In genomic region chr1:20402585-20403422, GRCh38 we compare ENCODE assay signal across 27 cellular contexts.
DNase-seq lines count a peak whose midpoint lies in the region; ATAC-seq and TF ChIP-seq lines count a peak whose summit lies in the region.
"Had no signal": no experiment of that assay in that cellular context is flagged by ENCODE, and none has a peak within 500 bp of the region (broad histone marks: within the 10 kb centered on the region; RNA-seq: fewer than 3 reads in every experiment).

No MANE protein-coding gene starts in this region.

- H3K9me3 ChIP-seq in hepatocyte (ENCODE audit: low read depth) (no peaks in the 10 kb centered on the region), Karpas-422 (ENCODE audit: low read length) (no peaks in the 10 kb centered on the region)
- H3K9me3 ChIP-seq: esophagus muscularis mucosa, prostate gland, tibial nerve had no signal

- H3K27me3 Mint-ChIP-seq in activated CD8-positive, alpha-beta memory T cell treated with anti-CD3 and anti-CD28 coated beads, Interleukin-2, amount 10 ng/mL, durations not matched to agents 7 days and 5 days, result peaks cover 66% of the 10 kb centered on the region
- H3K27me3 Mint-ChIP-seq in stimulated activated memory B cell treated with anti-CD40 and anti-IgM and Interleukin-4, amounts not matched to agents 10 μg/mL and 1 μg/mL and 100 μg/mL, for 72 hours, result no peaks in the 10 kb centered on the region

- 41% methylated on average over 13 of the region's 13 CpGs for WGBS in hepatocyte (ENCODE audit: low lambda C conversion rate, missing lambda C conversion rate)

- H3K27ac ChIP-seq in hepatocyte (no peak overlapping the region), Karpas-422 (ENCODE audit: low read length) (no peak overlapping the region)
- H3K27ac ChIP-seq: cardiac muscle cell, esophagus muscularis mucosa, prostate gland, tibial nerve, VCaP had no signal

- TF ChIP-seq CTCF in hepatocyte (IDR thresholded peaks at IDR 0.05; ENCODE audit: poor library complexity), result no peak

- DNase-seq in activated CD8-positive, alpha-beta memory T cell treated with anti-CD3 and anti-CD28 coated beads, Interleukin-2, amount 10 ng/mL, durations not matched to agents 7 days and 5 days, result peak; percentile 15
- no peak for DNase-seq in activated CD8-positive, alpha-beta memory T cell treated with anti-CD3 and anti-CD28 coated beads, Interleukin-2, amount 50 U/mL, for 48 hours
- DNase-seq in NCI-H510A treated with DMSO at 0.1 percent for 48 hours (lab: John Stamatoyannopoulos, UW) (peak; percentile 31), hepatocyte (ENCODE audit: low spot score) (peak; percentile 42), amniotic stem cell (lab: John Stamatoyannopoulos, UW) (no peak), Karpas-422 (no peak)
- DNase-seq: activated CD4-positive, alpha-beta T cell treated with anti-CD3 and anti-CD28 coated beads for 48 hours; activated T-cell treated with anti-CD3 and anti-CD28 coated beads, Interleukin-2, amount 50 U/mL, for 48 hours; C1 segment of cervical spinal cord; cortex of kidney; foreskin fibroblast; GOT3; kidney; naive thymus-derived CD8-positive, alpha-beta T cell; NCI-H1694 treated with DMSO at 0.1 percent for 48 hours; NCI-H2171 treated with DMSO at 0.1 percent for 48 hours; NCI-H774; SIG-M5; SW 1271 had no signal

- no peaks in the 10 kb centered on the region for H3K9me3 Mint-ChIP-seq in activated CD8-positive, alpha-beta memory T cell treated with anti-CD3 and anti-CD28 coated beads, Interleukin-2, amount 10 ng/mL, durations not matched to agents 7 days and 5 days (ENCODE audit: low read depth)
- H3K9me3 Mint-ChIP-seq in stimulated activated memory B cell treated with anti-CD40 and anti-IgM and Interleukin-4, amounts not matched to agents 10 μg/mL and 1 μg/mL and 100 μg/mL, for 72 hours, result no peaks in the 10 kb centered on the region

- H3K36me3 ChIP-seq in hepatocyte (replicated peaks; ENCODE audit: insufficient read depth, low read depth) (no peaks in the 10 kb centered on the region), Karpas-422 (ENCODE audit: insufficient read depth, low read length) (no peaks in the 10 kb centered on the region)
- H3K36me3 ChIP-seq: cardiac muscle cell, esophagus muscularis mucosa, prostate gland, tibial nerve had no signal

- H2AFZ ChIP-seq in hepatocyte (no peak overlapping the region), Karpas-422 (ENCODE audit: low read length) (no peak overlapping the region)

- H3K4me2 ChIP-seq in hepatocyte (no peak overlapping the region), Karpas-422 (ENCODE audit: low read depth, low read length, poor library complexity, severe bottlenecking) (no peak overlapping the region)

- H3K79me2 ChIP-seq in hepatocyte (no peaks in the 10 kb centered on the region), Karpas-422 (ENCODE audit: low read length) (no peaks in the 10 kb centered on the region)

- no peaks in the 10 kb centered on the region for H3K4me1 ChIP-seq in hepatocyte (ENCODE audit: insufficient read depth)
- H3K4me1 ChIP-seq in Karpas-422 (ENCODE audit: low read length), result peaks cover 48% of the 10 kb centered on the region
- H3K4me1 ChIP-seq: esophagus muscularis mucosa, prostate gland had no signal

- CTCF ChIA-PET in activated CD8-positive, alpha-beta memory T cell treated with anti-CD3 and anti-CD28 coated beads, Interleukin-2, amount 10 ng/mL, durations not matched to agents 7 days and 5 days (lab: Charles Lee), result no interaction called here

- no peaks in the 10 kb centered on the region for H4K20me1 ChIP-seq in hepatocyte (ENCODE audit: insufficient read depth, poor library complexity, severe bottlenecking)
- H4K20me1 ChIP-seq in Karpas-422 (ENCODE audit: insufficient read depth, low read depth, low read length), result no peaks in the 10 kb centered on the region

- peaks cover 68% of the 10 kb centered on the region for H3K27me3 ChIP-seq in hepatocyte
- H3K27me3 ChIP-seq in Karpas-422 (ENCODE audit: low read length), result no peaks in the 10 kb centered on the region

- no peak overlapping the region for H3K9ac ChIP-seq in Karpas-422 (ENCODE audit: low read length)

- ATAC-seq in activated CD8-positive, alpha-beta memory T cell treated with anti-CD3 and anti-CD28 coated beads, Interleukin-2, amount 10 ng/mL, durations not matched to agents 7 days and 5 days, result no peak
- ATAC-seq in stimulated activated memory B cell treated with anti-CD40 and anti-IgM and Interleukin-4, amounts not matched to agents 10 μg/mL and 1 μg/mL and 100 μg/mL, for 72 hours, result no peak
- ATAC-seq in HG02588 (IDR thresholded peaks at IDR 0.05; ENCODE audit: unreplicated experiment), result no peak
- ATAC-seq: naive thymus-derived CD8-positive, alpha-beta T cell; sciatic nerve had no signal

- H3K27ac Mint-ChIP-seq in activated CD8-positive, alpha-beta memory T cell treated with anti-CD3 and anti-CD28 coated beads, Interleukin-2, amount 10 ng/mL, durations not matched to agents 7 days and 5 days, result no peak overlapping the region
- H3K27ac Mint-ChIP-seq in stimulated activated memory B cell treated with anti-CD40 and anti-IgM and Interleukin-4, amounts not matched to agents 10 μg/mL and 1 μg/mL and 100 μg/mL, for 72 hours, result peak overlapping the region; percentile 46
- H3K27ac Mint-ChIP-seq: naive thymus-derived CD8-positive, alpha-beta T cell had no signal

- no peaks in the 10 kb centered on the region for H3K36me3 Mint-ChIP-seq in activated CD8-positive, alpha-beta memory T cell treated with anti-CD3 and anti-CD28 coated beads, Interleukin-2, amount 10 ng/mL, durations not matched to agents 7 days and 5 days
- no peaks in the 10 kb centered on the region for H3K36me3 Mint-ChIP-seq in stimulated activated memory B cell treated with anti-CD40 and anti-IgM and Interleukin-4, amounts not matched to agents 10 μg/mL and 1 μg/mL and 100 μg/mL, for 72 hours
- H3K36me3 Mint-ChIP-seq: naive thymus-derived CD8-positive, alpha-beta T cell had no signal

- no peaks in the 10 kb centered on the region for H3K4me1 Mint-ChIP-seq in activated CD8-positive, alpha-beta memory T cell treated with anti-CD3 and anti-CD28 coated beads, Interleukin-2, amount 10 ng/mL, durations not matched to agents 7 days and 5 days
- H3K4me1 Mint-ChIP-seq in stimulated activated memory B cell treated with anti-CD40 and anti-IgM and Interleukin-4, amounts not matched to agents 10 μg/mL and 1 μg/mL and 100 μg/mL, for 72 hours, result peaks cover 58% of the 10 kb centered on the region

- H3K9me2 ChIP-seq in hepatocyte (replicated peaks; ENCODE audit: insufficient read depth) (no peaks in the 10 kb centered on the region), Karpas-422 (replicated peaks; ENCODE audit: insufficient read depth, low read length) (no peaks in the 10 kb centered on the region)

- H3K4me3 Mint-ChIP-seq in activated CD8-positive, alpha-beta memory T cell treated with anti-CD3 and anti-CD28 coated beads, Interleukin-2, amount 10 ng/mL, durations not matched to agents 7 days and 5 days, result no peak overlapping the region
- no peak overlapping the region for H3K4me3 Mint-ChIP-seq in stimulated activated memory B cell treated with anti-CD40 and anti-IgM and Interleukin-4, amounts not matched to agents 10 μg/mL and 1 μg/mL and 100 μg/mL, for 72 hours
- H3K4me3 Mint-ChIP-seq: naive thymus-derived CD8-positive, alpha-beta T cell had no signal

- H3K4me3 ChIP-seq in hepatocyte (no peak overlapping the region), Karpas-422 (ENCODE audit: low read length) (no peak overlapping the region)
- H3K4me3 ChIP-seq: cardiac muscle cell, esophagus muscularis mucosa, prostate gland, tibial nerve had no signal

Comparison
In these comparisons a context has a peak if more than half of its experiments do, and no peak if none do; other contexts are left out.
1. DNase-seq: peak in activated CD8-positive, alpha-beta memory T cell treated with anti-CD3 and anti-CD28 coated beads, Interleukin-2, amount 10 ng/mL, durations not matched to agents 7 days and 5 days (single experiment), NCI-H510A treated with DMSO at 0.1 percent for 48 hours (single experiment) and hepatocyte (single experiment); none in activated CD8-positive, alpha-beta memory T cell treated with anti-CD3 and anti-CD28 coated beads, Interleukin-2, amount 50 U/mL, for 48 hours (single experiment), amniotic stem cell (single experiment) and Karpas-422 (single experiment).